2 cellular contexts compared by ENCODE assay signal in the genomic region with DNA sequence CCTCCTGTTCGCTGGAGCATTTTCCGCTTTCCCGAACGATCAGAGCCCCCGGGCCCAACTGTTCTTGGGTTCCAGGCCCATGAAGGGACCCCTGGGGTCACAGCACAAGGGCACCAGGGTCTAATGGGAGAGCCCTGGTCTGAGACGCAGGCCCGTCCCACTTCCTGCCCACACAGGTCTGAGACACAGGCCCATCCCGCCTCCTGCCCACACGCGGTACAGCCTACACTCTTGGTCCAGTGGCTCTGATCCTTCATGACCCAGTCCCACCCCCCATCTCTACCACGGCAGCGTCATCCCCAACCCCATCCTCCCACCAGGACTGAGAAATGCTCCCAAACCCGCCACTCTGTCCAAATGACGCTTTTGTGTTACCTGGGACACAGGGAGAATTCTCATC.
TF ChIP-seq lines count a peak whose summit lies in the region.

No MANE protein-coding gene starts in this region.

TF ChIP-seq in GM23338, 12 proteins besides CTCF, POLR2A, EP300 and RAD21 (continues in another document):
- TF ChIP-seq ZNF114 (CRISPR knock-in tag; IDR thresholded peaks at IDR 0.05) (no peak), ZNF462 (CRISPR knock-in tag; IDR thresholded peaks at IDR 0.05) (no peak), STAT1 (IDR thresholded peaks at IDR 0.05; ENCODE audit: unreplicated experiment) (no peak), ETS1 (IDR thresholded peaks at IDR 0.05) (no peak), JUNB (IDR thresholded peaks at IDR 0.05; ENCODE audit: unreplicated experiment) (no peak), EZH2phosphoT487 (IDR thresholded peaks at IDR 0.05; ENCODE audit: unreplicated experiment) (no peak), EZH2 (IDR thresholded peaks at IDR 0.05; ENCODE audit: low read depth, unreplicated experiment) (no peak), CREB1 (CRISPR knock-in tag; IDR thresholded peaks at IDR 0.05; ENCODE audit: low read depth) (no peak), POLR2AphosphoS5 (IDR thresholded peaks at IDR 0.05; ENCODE audit: low read depth) (no peak)
- TF ChIP-seq, protein P1, sequence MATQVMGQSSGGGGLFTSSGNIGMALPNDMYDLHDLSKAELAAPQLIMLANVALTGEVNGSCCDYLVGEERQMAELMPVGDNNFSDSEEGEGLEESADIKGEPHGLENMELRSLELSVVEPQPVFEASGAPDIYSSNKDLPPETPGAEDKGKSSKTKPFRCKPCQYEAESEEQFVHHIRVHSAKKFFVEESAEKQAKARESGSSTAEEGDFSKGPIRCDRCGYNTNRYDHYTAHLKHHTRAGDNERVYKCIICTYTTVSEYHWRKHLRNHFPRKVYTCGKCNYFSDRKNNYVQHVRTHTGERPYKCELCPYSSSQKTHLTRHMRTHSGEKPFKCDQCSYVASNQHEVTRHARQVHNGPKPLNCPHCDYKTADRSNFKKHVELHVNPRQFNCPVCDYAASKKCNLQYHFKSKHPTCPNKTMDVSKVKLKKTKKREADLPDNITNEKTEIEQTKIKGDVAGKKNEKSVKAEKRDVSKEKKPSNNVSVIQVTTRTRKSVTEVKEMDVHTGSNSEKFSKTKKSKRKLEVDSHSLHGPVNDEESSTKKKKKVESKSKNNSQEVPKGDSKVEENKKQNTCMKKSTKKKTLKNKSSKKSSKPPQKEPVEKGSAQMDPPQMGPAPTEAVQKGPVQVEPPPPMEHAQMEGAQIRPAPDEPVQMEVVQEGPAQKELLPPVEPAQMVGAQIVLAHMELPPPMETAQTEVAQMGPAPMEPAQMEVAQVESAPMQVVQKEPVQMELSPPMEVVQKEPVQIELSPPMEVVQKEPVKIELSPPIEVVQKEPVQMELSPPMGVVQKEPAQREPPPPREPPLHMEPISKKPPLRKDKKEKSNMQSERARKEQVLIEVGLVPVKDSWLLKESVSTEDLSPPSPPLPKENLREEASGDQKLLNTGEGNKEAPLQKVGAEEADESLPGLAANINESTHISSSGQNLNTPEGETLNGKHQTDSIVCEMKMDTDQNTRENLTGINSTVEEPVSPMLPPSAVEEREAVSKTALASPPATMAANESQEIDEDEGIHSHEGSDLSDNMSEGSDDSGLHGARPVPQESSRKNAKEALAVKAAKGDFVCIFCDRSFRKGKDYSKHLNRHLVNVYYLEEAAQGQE (IDR thresholded peaks at IDR 0.05; ENCODE audit: unreplicated experiment): no peak

TF ChIP-seq in H1, 55 proteins besides CTCF, POLR2A, EP300 and RAD21:
- TF ChIP-seq CBX5 (IDR thresholded peaks at IDR 0.05; ENCODE audit: low read depth, low read length) (no peak), FOSL1 (IDR thresholded peaks at IDR 0.05; ENCODE audit: insufficient read depth, low read depth, low read length) (no peak), SP2 (IDR thresholded peaks at IDR 0.05; ENCODE audit: low read length) (no peak), TBP (IDR thresholded peaks at IDR 0.05; ENCODE audit: low read depth, low read length) (no peak), SRF (IDR thresholded peaks at IDR 0.05; ENCODE audit: low read depth, low read length) (no peak), CHD2 (IDR thresholded peaks at IDR 0.05; ENCODE audit: low read length) (no peak), MAFK (IDR thresholded peaks at IDR 0.05; ENCODE audit: low read depth, low read length) (no peak), ZNF274 (IDR thresholded peaks at IDR 0.05; ENCODE audit: borderline replicate concordance, extremely low read depth, low read length) (no peak)
- TF ChIP-seq, protein P2, sequence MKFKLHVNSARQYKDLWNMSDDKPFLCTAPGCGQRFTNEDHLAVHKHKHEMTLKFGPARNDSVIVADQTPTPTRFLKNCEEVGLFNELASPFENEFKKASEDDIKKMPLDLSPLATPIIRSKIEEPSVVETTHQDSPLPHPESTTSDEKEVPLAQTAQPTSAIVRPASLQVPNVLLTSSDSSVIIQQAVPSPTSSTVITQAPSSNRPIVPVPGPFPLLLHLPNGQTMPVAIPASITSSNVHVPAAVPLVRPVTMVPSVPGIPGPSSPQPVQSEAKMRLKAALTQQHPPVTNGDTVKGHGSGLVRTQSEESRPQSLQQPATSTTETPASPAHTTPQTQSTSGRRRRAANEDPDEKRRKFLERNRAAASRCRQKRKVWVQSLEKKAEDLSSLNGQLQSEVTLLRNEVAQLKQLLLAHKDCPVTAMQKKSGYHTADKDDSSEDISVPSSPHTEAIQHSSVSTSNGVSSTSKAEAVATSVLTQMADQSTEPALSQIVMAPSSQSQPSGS (IDR thresholded peaks at IDR 0.05; ENCODE audit: low read length): no peak
TF ChIP-seq in H1: peak in this region for 0.
